In the genomic region with DNA sequence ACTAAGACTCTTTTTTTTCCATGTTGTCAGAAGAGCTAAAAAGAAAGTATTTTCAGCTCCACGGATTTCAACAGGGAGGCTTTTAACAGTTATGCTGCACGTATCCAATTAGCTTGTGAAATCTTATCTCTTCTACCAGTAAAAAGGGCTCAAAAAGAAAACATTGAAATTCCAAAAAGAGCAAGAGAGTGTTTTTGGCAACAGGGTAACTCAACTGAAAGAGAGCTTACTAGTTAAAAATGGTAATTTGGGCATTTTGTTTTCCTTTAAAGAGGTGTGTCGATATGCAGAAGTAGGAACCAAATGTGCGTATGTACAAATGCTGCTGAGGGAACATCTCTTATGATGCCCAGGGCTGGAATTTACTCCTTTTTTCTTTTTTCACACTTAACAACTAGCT, we compare ENCODE assay signal across 13 cellular contexts.
DNase-seq lines count a peak whose midpoint lies in the region; ATAC-seq and TF ChIP-seq lines count a peak whose summit lies in the region.
"Had no signal": no experiment of that assay in that cellular context is flagged by ENCODE, and none has a peak within 500 bp of the region (broad histone marks: within the 10 kb centered on the region; RNA-seq: fewer than 3 reads in every experiment).

No MANE protein-coding gene starts in this region.

- H3K27me3 Mint-ChIP-seq in effector memory CD8-positive, alpha-beta T cell = peaks cover 0 to 15% of the 10 kb centered on the region in 2 donors
- H3K27me3 Mint-ChIP-seq: activated B cell treated with CpG ODN at 0.5 μM for 24 hours had no signal

- H3K79me1 ChIP-seq in mesenchymal stem cell (replicated peaks; ENCODE audit: low read length, poor library complexity, severe bottlenecking) = no peaks in the 10 kb centered on the region

- no peak overlapping the region for H2BK5ac ChIP-seq in mesenchymal stem cell (ENCODE audit: low read depth, low read length, poor library complexity, severe bottlenecking)

- TF ChIP-seq POLR2A in testis (IDR thresholded peaks at IDR 0.05) (no peak), lower leg skin (IDR thresholded peaks at IDR 0.05) (no peak)

- DNase-seq in ascending aorta (ENCODE audit: low spot score in 2 of 2) (no peak), foreskin fibroblast (no peak), mesenchymal stem cell (no peak), testis (no peak), lower leg skin (ENCODE audit: low spot score in 2 of 2) (no peak), Kasumi-1 (lab: John Stamatoyannopoulos, UW) (no peak)
- DNase-seq in effector memory CD8-positive, alpha-beta T cell = no peak
- DNase-seq: activated B cell treated with CpG ODN at 0.5 μM for 24 hours; effector CD4-positive, alpha-beta T cell; NCI-H1436; T-helper 17 cell had no signal

- WGBS in mesenchymal stem cell = 69% methylated on average over 2 of the region's 4 CpGs
- 38 to 39% methylated on average over 4 of the region's 4 CpGs for WGBS in testis, 2 donors
- 56 to 67% methylated on average over 4 of the region's 4 CpGs for WGBS in lower leg skin, 2 donors

- H3K4me3 ChIP-seq in ascending aorta (peak overlapping the region; percentile 28 to 50), foreskin fibroblast (ENCODE audit: low read depth in 1 of 2, low read length in 2 of 2) (peak overlapping the region; percentile 15 to 32), mesenchymal stem cell (ENCODE audit: insufficient read depth in 1 of 2, low read depth in 1 of 2, low read length in 2 of 2) (peak overlapping the region in 1 of 2 experiments; percentile 58), testis (peak overlapping the region in 1 of 2 donors; percentile 7), lower leg skin (ENCODE audit: low read depth, poor library complexity, severe bottlenecking) (no peak overlapping the region)

- no peak overlapping the region for H3K27ac Mint-ChIP-seq in effector memory CD8-positive, alpha-beta T cell
- H3K27ac Mint-ChIP-seq: activated B cell treated with CpG ODN at 0.5 μM for 24 hours, T-helper 17 cell had no signal

- H3K36me3 ChIP-seq in ascending aorta = no peaks in the 10 kb centered on the region
- no peaks in the 10 kb centered on the region for H3K36me3 ChIP-seq in mesenchymal stem cell (ENCODE audit: control insufficient read depth in 1 of 2, insufficient read depth in 2 of 2, low read depth in 1 of 2, low read length in 2 of 2)
- no peaks in the 10 kb centered on the region for H3K36me3 ChIP-seq in testis (ENCODE audit: low read depth, missing control alignments)

- intact Hi-C loops in ascending aorta (cut with DNase I) (loop anchor here (5.0 kb wide), 1 partner anchor 65 kb away; no protein-coding TSS in a partner anchor), testis (cut with DNase I; ENCODE audit: low total_unique reads) (no loop called here), lower leg skin (cut with DNase I; ENCODE audit: low total_unique reads) (no loop called here)

- H3K4me2 ChIP-seq in mesenchymal stem cell (ENCODE audit: low read length, poor library complexity, severe bottlenecking) = no peak overlapping the region
- H3K4me2 ChIP-seq: KMS-11 had no signal

- peak overlapping the region; percentile 67 for H3K9ac ChIP-seq in mesenchymal stem cell (ENCODE audit: low read length)
- H3K9ac ChIP-seq: KMS-11 had no signal

- no peak overlapping the region for H2AFZ ChIP-seq in mesenchymal stem cell (ENCODE audit: low read depth, low read length)

- H4K8ac ChIP-seq in mesenchymal stem cell (ENCODE audit: low read length) = no peak overlapping the region

- H2AK5ac ChIP-seq in mesenchymal stem cell (ENCODE audit: low read length, severe bottlenecking) = no peak overlapping the region

- no peak overlapping the region for H2BK15ac ChIP-seq in mesenchymal stem cell (ENCODE audit: low read depth, poor library complexity, severe bottlenecking)

- H3K9me3 Mint-ChIP-seq in effector memory CD8-positive, alpha-beta T cell = no peaks in the 10 kb centered on the region
- H3K9me3 Mint-ChIP-seq: activated B cell treated with CpG ODN at 0.5 μM for 24 hours had no signal

- no peak overlapping the region for H3K4me3 Mint-ChIP-seq in effector memory CD8-positive, alpha-beta T cell
- H3K4me3 Mint-ChIP-seq: activated B cell treated with CpG ODN at 0.5 μM for 24 hours, T-helper 17 cell had no signal

- no peak overlapping the region for H4K91ac ChIP-seq in mesenchymal stem cell (ENCODE audit: low read length)

- H3K4me1 Mint-ChIP-seq in effector memory CD8-positive, alpha-beta T cell (ENCODE audit: low read depth in 2 of 2) = no peaks in the 10 kb centered on the region
- H3K4me1 Mint-ChIP-seq: activated B cell treated with CpG ODN at 0.5 μM for 24 hours, T-helper 17 cell had no signal

- H3K4ac ChIP-seq in mesenchymal stem cell (ENCODE audit: low read depth in 1 of 2, low read length in 2 of 2) = no peak overlapping the region

- H3K27ac ChIP-seq in ascending aorta (peak overlapping the region; percentile 58 to 73), mesenchymal stem cell (ENCODE audit: low read length, poor library complexity, severe bottlenecking) (no peak overlapping the region), testis (peak overlapping the region; percentile 2 to 41)
- H3K27ac ChIP-seq: KMS-11 had no signal

- no peak overlapping the region for H3K18ac ChIP-seq in mesenchymal stem cell (ENCODE audit: low read depth in 1 of 2, low read length in 2 of 2)

- TF ChIP-seq CTCF in ascending aorta (IDR thresholded peaks at IDR 0.05) (no peak), foreskin fibroblast (IDR thresholded peaks at IDR 0.05; ENCODE audit: low read depth, low read length) (no peak), testis (IDR thresholded peaks at IDR 0.05) (no peak), lower leg skin (IDR thresholded peaks at IDR 0.05) (no peak)

- H2BK120ac ChIP-seq in mesenchymal stem cell (ENCODE audit: low read depth, low read length) = no peak overlapping the region

- H3K9me3 ChIP-seq in ascending aorta (no peaks in the 10 kb centered on the region), mesenchymal stem cell (ENCODE audit: control insufficient read depth, low read length) (no peaks in the 10 kb centered on the region), testis (no peaks in the 10 kb centered on the region)

- no peaks in the 10 kb centered on the region for H3K36me3 Mint-ChIP-seq in effector memory CD8-positive, alpha-beta T cell (ENCODE audit: insufficient read depth)

- no peak overlapping the region for H3K14ac ChIP-seq in mesenchymal stem cell (ENCODE audit: low read length in 2 of 2)

- H3K27me3 ChIP-seq in ascending aorta = no peaks in the 10 kb centered on the region
- H3K27me3 ChIP-seq in mesenchymal stem cell (ENCODE audit: control insufficient read depth in 1 of 2, insufficient read depth in 1 of 2, low read length in 2 of 2) = no peaks in the 10 kb centered on the region
- no peaks in the 10 kb centered on the region for H3K27me3 ChIP-seq in testis

- no peak overlapping the region for H2BK12ac ChIP-seq in mesenchymal stem cell (ENCODE audit: low read length in 2 of 2)

- no peak overlapping the region for H3K23ac ChIP-seq in mesenchymal stem cell (ENCODE audit: low read length in 2 of 2)

- peaks cover 3 to 20% of the 10 kb centered on the region in 2 donors for H3K4me1 ChIP-seq in ascending aorta
- no peaks in the 10 kb centered on the region for H3K4me1 ChIP-seq in mesenchymal stem cell (ENCODE audit: control insufficient read depth, insufficient read depth, low read depth, low read length)
- no peaks in the 10 kb centered on the region for H3K4me1 ChIP-seq in testis

- ATAC-seq in effector memory CD8-positive, alpha-beta T cell (replicated peaks) = no peak
- ATAC-seq in HG02885 (IDR thresholded peaks at IDR 0.05; ENCODE audit: poor library complexity, unreplicated experiment) = no peak
- ATAC-seq: T-helper 17 cell had no signal
